In genomic region chr7:12136545-12136944, GRCh38 we compare ENCODE assay signal across 22 cellular contexts.
"Had no signal": no experiment of that assay in that cellular context is flagged by ENCODE, and none has a peak within 500 bp of the region (broad histone marks: within the 10 kb centered on the region; RNA-seq: fewer than 3 reads in every experiment).

No MANE protein-coding gene starts in this region.

- H3K27ac ChIP-seq: colonic mucosa, esophagus muscularis mucosa, foreskin keratinocyte, gastroesophageal sphincter, heart left ventricle, hepatocyte, left lung, lower lobe of right lung had no signal

- ATAC-seq: effector memory CD8-positive, alpha-beta T cell; foreskin keratinocyte; gastroesophageal sphincter; heart left ventricle; left cardiac atrium; left lung; left ventricle myocardium superior; lower lobe of right lung had no signal

- H3K4me2 ChIP-seq: hepatocyte had no signal

- H3K79me2 ChIP-seq: hepatocyte had no signal

- H3K9me3 ChIP-seq: colonic mucosa, esophagus muscularis mucosa, gastroesophageal sphincter, left lung, lower lobe of right lung had no signal

- H3K27me3 ChIP-seq: colonic mucosa, esophagus muscularis mucosa, foreskin keratinocyte, gastroesophageal sphincter, hepatocyte, left lung had no signal

- DNase-seq: colonic mucosa; cortex of kidney; effector CD8-positive, alpha-beta T cell; effector memory CD8-positive, alpha-beta T cell; endodermal cell; foreskin keratinocyte; heart left ventricle; hypothalamus; immature natural killer cell; islet precursor cell; kidney; kidney glomerular epithelial cell; left cardiac atrium; left lung; left ventricle myocardium superior; lower lobe of right lung; midbrain had no signal

- H2AFZ ChIP-seq: hepatocyte had no signal

- H3K36me3 ChIP-seq: colonic mucosa, esophagus muscularis mucosa, gastroesophageal sphincter, heart left ventricle, left lung, lower lobe of right lung had no signal

- H3K4me3 ChIP-seq: colonic mucosa, esophagus muscularis mucosa, gastroesophageal sphincter, heart left ventricle, hepatocyte, left lung, lower lobe of right lung had no signal

- H3K4me1 ChIP-seq: colonic mucosa, esophagus muscularis mucosa, foreskin keratinocyte, gastroesophageal sphincter, heart left ventricle, left lung, lower lobe of right lung had no signal

- FAIRE-seq: endometrium, frontal cortex had no signal
